ENCODE assay signal across 1 cellular context in the genomic region with DNA sequence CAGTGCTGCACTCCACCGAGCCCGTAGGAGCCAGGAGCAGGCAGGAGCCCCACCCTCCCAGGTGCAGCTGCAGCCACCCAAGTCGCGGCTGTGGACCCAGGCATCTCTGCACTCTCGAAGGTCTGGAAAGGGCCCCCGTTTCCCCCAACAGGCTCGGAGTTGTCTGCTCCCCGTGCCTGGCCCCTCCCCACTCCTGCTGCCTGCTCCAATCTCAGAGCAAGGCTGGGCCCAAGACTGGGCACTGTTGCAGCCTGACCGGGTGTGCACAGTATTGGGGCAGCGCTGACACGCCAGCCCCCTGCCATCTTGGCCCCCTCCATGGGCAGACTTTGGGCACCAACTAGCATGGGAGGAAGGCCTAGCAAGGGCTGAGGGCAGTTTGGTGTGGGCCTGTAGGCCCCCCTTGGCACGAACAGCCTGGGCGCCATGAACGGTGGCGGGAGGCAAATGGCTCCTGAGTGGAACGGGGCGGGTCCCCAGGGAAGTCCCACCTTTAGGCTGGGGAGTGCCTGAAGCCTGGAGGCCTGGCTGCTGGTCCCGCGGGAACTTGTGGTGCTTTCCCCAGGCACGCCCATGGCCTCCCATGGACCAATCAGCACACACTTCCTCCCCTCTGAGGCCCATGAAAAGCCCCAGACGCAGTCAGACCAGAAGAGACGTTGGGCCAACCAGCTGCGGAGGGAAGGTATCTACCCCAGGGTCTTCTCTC.
TF ChIP-seq lines count a peak whose summit lies in the region.

No MANE protein-coding gene starts in this region.

TF ChIP-seq in K562, 482 proteins besides CTCF, POLR2A, EP300 and RAD21 (continued from another document and continues in another):
- TF ChIP-seq ZNF407 (IDR thresholded peaks at IDR 0.05; ENCODE audit: low read depth), result no peak
- TF ChIP-seq MCM2 (IDR thresholded peaks at IDR 0.05; ENCODE audit: low read depth), result no peak
- TF ChIP-seq PATZ1 (CRISPR knock-in tag; IDR thresholded peaks at IDR 0.05; ENCODE audit: borderline replicate concordance), result no peak
- TF ChIP-seq, protein P1, sequence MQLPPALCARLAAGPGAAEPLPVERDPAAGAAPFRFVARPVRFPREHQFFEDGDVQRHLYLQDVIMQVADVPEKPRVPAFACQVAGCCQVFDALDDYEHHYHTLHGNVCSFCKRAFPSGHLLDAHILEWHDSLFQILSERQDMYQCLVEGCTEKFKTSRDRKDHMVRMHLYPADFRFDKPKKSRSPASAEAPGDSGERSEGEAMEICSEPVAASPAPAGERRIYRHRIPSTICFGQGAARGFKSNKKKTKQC (CRISPR knock-in tag; IDR thresholded peaks at IDR 0.05), result no peak
- TF ChIP-seq ZNF699 (CRISPR knock-in tag; IDR thresholded peaks at IDR 0.05; ENCODE audit: insufficient replicate concordance), result no peak
- TF ChIP-seq RBFOX2 (IDR thresholded peaks at IDR 0.05; ENCODE audit: low read depth, low read length), result peak; percentile 41
- TF ChIP-seq STAT5B (CRISPR knock-in tag; IDR thresholded peaks at IDR 0.05), result no peak
- TF ChIP-seq, protein P2, sequence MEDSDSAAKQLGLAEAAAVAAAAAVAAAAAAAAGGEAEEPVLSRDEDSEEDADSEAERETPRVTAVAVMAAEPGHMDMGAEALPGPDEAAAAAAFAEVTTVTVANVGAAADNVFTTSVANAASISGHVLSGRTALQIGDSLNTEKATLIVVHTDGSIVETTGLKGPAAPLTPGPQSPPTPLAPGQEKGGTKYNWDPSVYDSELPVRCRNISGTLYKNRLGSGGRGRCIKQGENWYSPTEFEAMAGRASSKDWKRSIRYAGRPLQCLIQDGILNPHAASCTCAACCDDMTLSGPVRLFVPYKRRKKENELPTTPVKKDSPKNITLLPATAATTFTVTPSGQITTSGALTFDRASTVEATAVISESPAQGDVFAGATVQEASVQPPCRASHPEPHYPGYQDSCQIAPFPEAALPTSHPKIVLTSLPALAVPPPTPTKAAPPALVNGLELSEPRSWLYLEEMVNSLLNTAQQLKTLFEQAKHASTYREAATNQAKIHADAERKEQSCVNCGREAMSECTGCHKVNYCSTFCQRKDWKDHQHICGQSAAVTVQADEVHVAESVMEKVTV (CRISPR knock-in tag; IDR thresholded peaks at IDR 0.05), result no peak
- TF ChIP-seq ZNF780A (CRISPR knock-in tag; IDR thresholded peaks at IDR 0.05), result no peak
- no peak for TF ChIP-seq ZFPM2 (CRISPR knock-in tag; IDR thresholded peaks at IDR 0.05)
- no peak for TF ChIP-seq HDAC6 (IDR thresholded peaks at IDR 0.05; ENCODE audit: low read depth, low read length)
- no peak for TF ChIP-seq ZNF436 (CRISPR knock-in tag; IDR thresholded peaks at IDR 0.05)
- peak; percentile 31; the same call in 1 of the 2 replicates for TF ChIP-seq SPI1 (IDR thresholded peaks at IDR 0.05; ENCODE audit: borderline replicate concordance, low read depth, low read length)
- TF ChIP-seq, protein P3, sequence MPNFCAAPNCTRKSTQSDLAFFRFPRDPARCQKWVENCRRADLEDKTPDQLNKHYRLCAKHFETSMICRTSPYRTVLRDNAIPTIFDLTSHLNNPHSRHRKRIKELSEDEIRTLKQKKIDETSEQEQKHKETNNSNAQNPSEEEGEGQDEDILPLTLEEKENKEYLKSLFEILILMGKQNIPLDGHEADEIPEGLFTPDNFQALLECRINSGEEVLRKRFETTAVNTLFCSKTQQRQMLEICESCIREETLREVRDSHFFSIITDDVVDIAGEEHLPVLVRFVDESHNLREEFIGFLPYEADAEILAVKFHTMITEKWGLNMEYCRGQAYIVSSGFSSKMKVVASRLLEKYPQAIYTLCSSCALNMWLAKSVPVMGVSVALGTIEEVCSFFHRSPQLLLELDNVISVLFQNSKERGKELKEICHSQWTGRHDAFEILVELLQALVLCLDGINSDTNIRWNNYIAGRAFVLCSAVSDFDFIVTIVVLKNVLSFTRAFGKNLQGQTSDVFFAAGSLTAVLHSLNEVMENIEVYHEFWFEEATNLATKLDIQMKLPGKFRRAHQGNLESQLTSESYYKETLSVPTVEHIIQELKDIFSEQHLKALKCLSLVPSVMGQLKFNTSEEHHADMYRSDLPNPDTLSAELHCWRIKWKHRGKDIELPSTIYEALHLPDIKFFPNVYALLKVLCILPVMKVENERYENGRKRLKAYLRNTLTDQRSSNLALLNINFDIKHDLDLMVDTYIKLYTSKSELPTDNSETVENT (CRISPR knock-in tag; IDR thresholded peaks at IDR 0.05), result no peak
- TF ChIP-seq, protein P4, sequence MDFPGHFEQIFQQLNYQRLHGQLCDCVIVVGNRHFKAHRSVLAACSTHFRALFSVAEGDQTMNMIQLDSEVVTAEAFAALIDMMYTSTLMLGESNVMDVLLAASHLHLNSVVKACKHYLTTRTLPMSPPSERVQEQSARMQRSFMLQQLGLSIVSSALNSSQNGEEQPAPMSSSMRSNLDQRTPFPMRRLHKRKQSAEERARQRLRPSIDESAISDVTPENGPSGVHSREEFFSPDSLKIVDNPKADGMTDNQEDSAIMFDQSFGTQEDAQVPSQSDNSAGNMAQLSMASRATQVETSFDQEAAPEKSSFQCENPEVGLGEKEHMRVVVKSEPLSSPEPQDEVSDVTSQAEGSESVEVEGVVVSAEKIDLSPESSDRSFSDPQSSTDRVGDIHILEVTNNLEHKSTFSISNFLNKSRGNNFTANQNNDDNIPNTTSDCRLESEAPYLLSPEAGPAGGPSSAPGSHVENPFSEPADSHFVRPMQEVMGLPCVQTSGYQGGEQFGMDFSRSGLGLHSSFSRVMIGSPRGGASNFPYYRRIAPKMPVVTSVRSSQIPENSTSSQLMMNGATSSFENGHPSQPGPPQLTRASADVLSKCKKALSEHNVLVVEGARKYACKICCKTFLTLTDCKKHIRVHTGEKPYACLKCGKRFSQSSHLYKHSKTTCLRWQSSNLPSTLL (IDR thresholded peaks at IDR 0.05), result no peak
- no peak for TF ChIP-seq HNRNPLL (IDR thresholded peaks at IDR 0.05; ENCODE audit: low read depth, low read length, poor library complexity, severe bottlenecking)
- no peak for TF ChIP-seq HDGF (IDR thresholded peaks at IDR 0.05)
- TF ChIP-seq ZFP1 (CRISPR knock-in tag; IDR thresholded peaks at IDR 0.05), result no peak
- no peak for TF ChIP-seq HLTF (IDR thresholded peaks at IDR 0.05)
- TF ChIP-seq NONO (IDR thresholded peaks at IDR 0.05; ENCODE audit: low read depth in 2 of 2, low read length in 1 of 2), result no peak
- TF ChIP-seq CHD2 (IDR thresholded peaks at IDR 0.05; ENCODE audit: low read depth, low read length), result peak; percentile 52; the same call in 1 of the 2 replicates
- TF ChIP-seq GABPB2 (CRISPR knock-in tag; conservative IDR thresholded peaks at IDR 0.05), result no peak
- TF ChIP-seq ZNF76 (CRISPR knock-in tag; IDR thresholded peaks at IDR 0.05; ENCODE audit: borderline replicate concordance), result no peak
- TF ChIP-seq SMARCE1 (IDR thresholded peaks at IDR 0.05), result no peak
- no peak for TF ChIP-seq NR1H2 (CRISPR knock-in tag; IDR thresholded peaks at IDR 0.05)
- TF ChIP-seq ETS1 (conservative IDR thresholded peaks at IDR 0.05; ENCODE audit: control insufficient read depth, low read depth, low read length), result no peak
- no peak for TF ChIP-seq ZNF239 (CRISPR knock-in tag; IDR thresholded peaks at IDR 0.05)
- no peak for TF ChIP-seq NFXL1 (CRISPR knock-in tag; IDR thresholded peaks at IDR 0.05)
- TF ChIP-seq RB1 (IDR thresholded peaks at IDR 0.05; ENCODE audit: low read depth), result no peak
- no peak for TF ChIP-seq RNF2 (IDR thresholded peaks at IDR 0.05)
- TF ChIP-seq SRSF9 (IDR thresholded peaks at IDR 0.05; ENCODE audit: borderline replicate concordance, low read depth, low read length), result no peak
- TF ChIP-seq VEZF1 (CRISPR knock-in tag; IDR thresholded peaks at IDR 0.05), result peak; percentile 29; the same call in 1 of the 2 replicates
- no peak for TF ChIP-seq DPF2 (IDR thresholded peaks at IDR 0.05)
- TF ChIP-seq ZNF561 (CRISPR knock-in tag; conservative IDR thresholded peaks at IDR 0.05), result no peak
- no peak for TF ChIP-seq EWSR1 (IDR thresholded peaks at IDR 0.05; ENCODE audit: borderline replicate concordance, low read depth, partially characterized antibody)
- no peak for TF ChIP-seq HNRNPK (IDR thresholded peaks at IDR 0.05; ENCODE audit: low read depth, low read length, poor library complexity, severe bottlenecking)
- no peak for TF ChIP-seq KAT7 (CRISPR knock-in tag; IDR thresholded peaks at IDR 0.05; ENCODE audit: borderline replicate concordance)
- TF ChIP-seq HSF4 (CRISPR knock-in tag; IDR thresholded peaks at IDR 0.05; ENCODE audit: borderline replicate concordance), result no peak
